1 cellular context compared by ENCODE assay signal in genomic region chr20:50658804-50659380, GRCh38.
TF ChIP-seq lines count a peak whose summit lies in the region.

No MANE protein-coding gene starts in this region.

TF ChIP-seq in SK-N-SH, 30 proteins besides CTCF, POLR2A, EP300 and RAD21 (continued from another document):
- TF ChIP-seq TAF1 (IDR thresholded peaks at IDR 0.05; ENCODE audit: borderline replicate concordance, low read depth, low read length) (no peak), GATA2 (CRISPR knock-in tag; IDR thresholded peaks at IDR 0.05) (no peak), CHD2 (IDR thresholded peaks at IDR 0.05; ENCODE audit: low read length, partially characterized antibody) (no peak), RFX5 (IDR thresholded peaks at IDR 0.05; ENCODE audit: low read length) (no peak), GABPA (IDR thresholded peaks at IDR 0.05; ENCODE audit: low read depth) (no peak), REST (IDR thresholded peaks at IDR 0.05; ENCODE audit: low read depth, low read length) (no peak), POLR2AphosphoS5 (IDR thresholded peaks at IDR 0.05; ENCODE audit: low read depth, low read length) (no peak), MXI1 (IDR thresholded peaks at IDR 0.05; ENCODE audit: low read depth, low read length) (no peak), NFIC (IDR thresholded peaks at IDR 0.05; ENCODE audit: borderline replicate concordance) (no peak), RCOR1 (IDR thresholded peaks at IDR 0.05; ENCODE audit: low read length) (no peak)
